ENCODE assay signal across 30 cellular contexts in genomic region chr3:40994611-40995010, GRCh38.
"Had no signal": no experiment of that assay in that cellular context is flagged by ENCODE, and none has a peak within 500 bp of the region (broad histone marks: within the 10 kb centered on the region; RNA-seq: fewer than 3 reads in every experiment).

No MANE protein-coding gene starts in this region.

- H3K27me3 ChIP-seq: adrenal gland, colonic mucosa, dorsolateral prefrontal cortex, esophagus muscularis mucosa, hepatocyte, neutrophil, ovary, stomach, suprapubic skin, tibial nerve had no signal

- H3K4me3 Mint-ChIP-seq: activated CD4-positive, alpha-beta T cell treated with anti-CD3 and anti-CD28 coated beads, Interleukin-2, amount 10 ng/mL, durations not matched to agents 7 days and 5 days; activated CD8-positive, alpha-beta memory T cell treated with anti-CD3 and anti-CD28 coated beads, Interleukin-2, amount 10 ng/mL, durations not matched to agents 7 days and 5 days; activated CD8-positive, alpha-beta T cell treated with anti-CD3 and anti-CD28 coated beads for 36 hours; activated naive CD8-positive, alpha-beta T cell; central memory CD8-positive, alpha-beta T cell; effector memory CD8-positive, alpha-beta T cell; memory B cell; nephron; stimulated activated effector memory CD8-positive, alpha-beta T cell treated with anti-CD3 and anti-CD28 coated beads, Interleukin-12 subunit alpha, Interleukin-12 subunit beta, amount 100 ng/mL, for 72 hours; T-cell; T-helper 2 cell treated with Interferon-gamma antibody and Interleukin-4, amounts not matched to agents 5 μg/mL and 100 μg/mL, for 36 hours had no signal

- H3K36me3 ChIP-seq: adrenal gland, colonic mucosa, esophagus muscularis mucosa, neutrophil, ovary, stomach, suprapubic skin, tibial nerve, WERI-Rb-1 had no signal

- H3K27ac Mint-ChIP-seq: activated CD4-positive, alpha-beta T cell treated with anti-CD3 and anti-CD28 coated beads, Interleukin-2, amount 10 ng/mL, durations not matched to agents 7 days and 5 days; activated CD8-positive, alpha-beta memory T cell treated with anti-CD3 and anti-CD28 coated beads, Interleukin-2, amount 10 ng/mL, durations not matched to agents 7 days and 5 days; activated CD8-positive, alpha-beta T cell treated with anti-CD3 and anti-CD28 coated beads for 36 hours; activated naive CD8-positive, alpha-beta T cell; effector memory CD8-positive, alpha-beta T cell; memory B cell; nephron; stimulated activated effector memory CD8-positive, alpha-beta T cell treated with anti-CD3 and anti-CD28 coated beads, Interleukin-12 subunit alpha, Interleukin-12 subunit beta, amount 100 ng/mL, for 72 hours; T-cell; T-helper 2 cell treated with Interferon-gamma antibody and Interleukin-4, amounts not matched to agents 5 μg/mL and 100 μg/mL, for 36 hours had no signal

- DNase-seq: activated CD4-positive, alpha-beta T cell treated with anti-CD3 and anti-CD28 coated beads, Interleukin-2, amount 10 ng/mL, durations not matched to agents 7 days and 5 days; activated CD4-positive, CD25-positive, alpha-beta regulatory T cell treated with anti-CD3 and anti-CD28 coated beads, Interleukin-2, amount 50 U/mL, for 72 hours; activated CD8-positive, alpha-beta memory T cell treated with anti-CD3 and anti-CD28 coated beads, Interleukin-2, amount 10 ng/mL, durations not matched to agents 7 days and 5 days; activated CD8-positive, alpha-beta T cell treated with anti-CD3 and anti-CD28 coated beads for 36 hours; activated gamma-delta T cell treated with Interleukin-2 at 50 U/mL for 16 hours; activated T-cell treated with anti-CD3 and anti-CD28 coated beads for 4 hours; adrenal gland; colonic mucosa; dorsolateral prefrontal cortex; effector memory CD8-positive, alpha-beta T cell; ovary; psoas muscle; right cardiac atrium; stimulated activated CD4-positive, alpha-beta T cell treated with anti-CD3 and anti-CD28 coated beads, Interleukin-2, amount 100 ng/mL, for 24 hours; stomach; T-cell; WERI-Rb-1 had no signal

- H3K9me3 ChIP-seq: adrenal gland, colonic mucosa, esophagus muscularis mucosa, neutrophil, ovary, psoas muscle, stomach, suprapubic skin, tibial nerve had no signal

- H3K9me3 Mint-ChIP-seq: activated CD4-positive, alpha-beta T cell treated with anti-CD3 and anti-CD28 coated beads, Interleukin-2, amount 10 ng/mL, durations not matched to agents 7 days and 5 days; activated CD8-positive, alpha-beta T cell treated with anti-CD3 and anti-CD28 coated beads for 36 hours; central memory CD8-positive, alpha-beta T cell; effector memory CD8-positive, alpha-beta T cell; memory B cell; nephron; stimulated activated effector memory CD8-positive, alpha-beta T cell treated with anti-CD3 and anti-CD28 coated beads, Interleukin-12 subunit alpha, Interleukin-12 subunit beta, amount 100 ng/mL, for 72 hours; T-cell; T-helper 2 cell treated with Interferon-gamma antibody and Interleukin-4, amounts not matched to agents 5 μg/mL and 100 μg/mL, for 36 hours had no signal

- H3K36me3 Mint-ChIP-seq: activated CD8-positive, alpha-beta memory T cell treated with anti-CD3 and anti-CD28 coated beads, Interleukin-2, amount 10 ng/mL, durations not matched to agents 7 days and 5 days; activated naive CD8-positive, alpha-beta T cell; memory B cell; stimulated activated effector memory CD8-positive, alpha-beta T cell treated with anti-CD3 and anti-CD28 coated beads, Interleukin-12 subunit alpha, Interleukin-12 subunit beta, amount 100 ng/mL, for 72 hours; T-cell had no signal

- H3K4me3 ChIP-seq: adrenal gland, colonic mucosa, dorsolateral prefrontal cortex, esophagus muscularis mucosa, hepatocyte, ovary, psoas muscle, stomach, suprapubic skin, tibial nerve had no signal

- H3K4me1 ChIP-seq: adrenal gland, colonic mucosa had no signal

- H3K27ac ChIP-seq: adrenal gland, colonic mucosa, dorsolateral prefrontal cortex, esophagus muscularis mucosa, hepatocyte, neutrophil, ovary, psoas muscle, stomach, suprapubic skin, tibial nerve, WERI-Rb-1 had no signal

- H3K4me1 Mint-ChIP-seq: activated CD4-positive, alpha-beta T cell treated with anti-CD3 and anti-CD28 coated beads, Interleukin-2, amount 10 ng/mL, durations not matched to agents 7 days and 5 days; activated CD8-positive, alpha-beta memory T cell treated with anti-CD3 and anti-CD28 coated beads, Interleukin-2, amount 10 ng/mL, durations not matched to agents 7 days and 5 days; central memory CD8-positive, alpha-beta T cell; stimulated activated effector memory CD8-positive, alpha-beta T cell treated with anti-CD3 and anti-CD28 coated beads, Interleukin-12 subunit alpha, Interleukin-12 subunit beta, amount 100 ng/mL, for 72 hours; T-cell had no signal

- H2AFZ ChIP-seq: hepatocyte had no signal

- ATAC-seq: activated CD8-positive, alpha-beta memory T cell treated with anti-CD3 and anti-CD28 coated beads, Interleukin-2, amount 10 ng/mL, durations not matched to agents 7 days and 5 days; activated CD8-positive, alpha-beta T cell treated with anti-CD3 and anti-CD28 coated beads for 36 hours; effector memory CD8-positive, alpha-beta T cell; psoas muscle; right cardiac atrium; stimulated activated effector memory CD8-positive, alpha-beta T cell treated with anti-CD3 and anti-CD28 coated beads, Interleukin-12 subunit alpha, Interleukin-12 subunit beta, amount 100 ng/mL, for 72 hours; T-cell had no signal

- H3K79me2 ChIP-seq: hepatocyte had no signal

- FAIRE-seq: astrocyte, endothelial cell of umbilical vein had no signal

- H3K4me2 ChIP-seq: hepatocyte had no signal
